ENCODE assay signal across 15 cellular contexts in the genomic region with DNA sequence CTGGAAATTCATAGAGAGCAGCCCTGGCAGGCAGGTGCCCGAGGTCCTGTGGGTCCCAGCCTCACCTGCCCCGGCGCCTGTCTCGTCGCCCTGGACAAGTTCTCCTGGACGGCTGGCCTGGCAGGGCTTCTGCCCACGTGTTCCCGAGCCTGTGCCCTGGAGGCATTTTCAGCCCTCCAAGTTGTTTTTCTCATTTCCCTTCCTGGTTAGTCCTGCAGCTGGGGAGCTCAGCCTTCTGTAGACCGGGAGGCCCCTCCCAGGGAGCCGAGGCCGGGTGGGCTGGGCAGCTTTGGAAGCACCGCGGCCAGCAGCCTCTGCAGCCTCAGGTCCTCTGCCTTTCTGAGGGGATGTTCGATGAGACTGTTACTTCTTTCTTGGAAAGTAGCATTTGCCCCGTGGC.
DNase-seq lines count a peak whose midpoint lies in the region; ATAC-seq and TF ChIP-seq lines count a peak whose summit lies in the region.
"Had no signal": no experiment of that assay in that cellular context is flagged by ENCODE, and none has a peak within 500 bp of the region (broad histone marks: within the 10 kb centered on the region; RNA-seq: fewer than 3 reads in every experiment).

No MANE protein-coding gene starts in this region.

- H3K4me1 ChIP-seq in BE2C (no peaks in the 10 kb centered on the region), trophoblast cell (ENCODE audit: control insufficient read depth in 1 of 2, insufficient read depth in 2 of 2, low read length in 2 of 2) (peaks cover 13 to 23% of the 10 kb centered on the region in 2 experiments)
- H3K4me1 ChIP-seq: uterus had no signal

- no peak overlapping the region for H2AK5ac ChIP-seq in trophoblast cell (ENCODE audit: low read length)

- H3K9ac ChIP-seq in trophoblast cell (ENCODE audit: low read length) = no peak overlapping the region

- ATAC-seq in esophagus mucosa (peak; percentile 13), HG03442 (IDR thresholded peaks at IDR 0.05; ENCODE audit: unreplicated experiment) (no peak)

- WGBS in trophoblast cell (ENCODE audit: extremely low coverage, insufficient coverage, insufficient read length) = no CpG with 5 or more reads among the region's 15 CpGs

- H2BK120ac ChIP-seq in trophoblast cell (ENCODE audit: insufficient read depth, low read length, poor library complexity) = no peak overlapping the region

- H3K27ac ChIP-seq in trophoblast cell (ENCODE audit: low read depth, low read length) = no peak overlapping the region
- H3K27ac ChIP-seq: adrenal gland, coronary artery had no signal

- peak; percentile 44 for DNase-seq in BE2C
- DNase-seq in NCI-H1417 treated with DMSO at 0.1 percent for 48 hours (lab: John Stamatoyannopoulos, UW) = peak; percentile 33
- DNase-seq in trophoblast cell = peak; percentile 21 to 22
- no peak for DNase-seq in cortex of kidney (lab: John Stamatoyannopoulos, UW)
- DNase-seq in NCI-H1436 treated with DMSO at 0.1 percent for 48 hours (lab: John Stamatoyannopoulos, UW) = no peak
- DNase-seq in NCI-H82 treated with DMSO at 0.1 percent for 48 hours (lab: John Stamatoyannopoulos, UW; ENCODE audit: unreplicated experiment) = no peak
- DNase-seq: activated CD4-positive, alpha-beta T cell treated with anti-CD3 and anti-CD28 coated beads for 4 hours; activated T-cell treated with anti-CD3 and anti-CD28 coated beads, Interleukin-2, amount 50 U/mL, for 24 hours; C1 segment of cervical spinal cord; KG1; uterus had no signal

- no peak overlapping the region for H4K8ac ChIP-seq in trophoblast cell (ENCODE audit: low read depth, low read length)

- H4K12ac ChIP-seq in trophoblast cell (ENCODE audit: low read depth, low read length) = no peak overlapping the region

- no peak overlapping the region for H2BK5ac ChIP-seq in trophoblast cell (ENCODE audit: low read depth, low read length, poor library complexity)

- H3K23ac ChIP-seq in trophoblast cell (ENCODE audit: low read length) = no peak overlapping the region

- H3K18ac ChIP-seq in trophoblast cell (ENCODE audit: low read length) = no peak overlapping the region

- peak overlapping the region; percentile 20 for H3K4me3 ChIP-seq in BE2C (ENCODE audit: low read depth, low read length)
- no peak overlapping the region for H3K4me3 ChIP-seq in trophoblast cell (ENCODE audit: low read depth, low read length)
- H3K4me3 ChIP-seq: adrenal gland, coronary artery, uterus had no signal

- no peaks in the 10 kb centered on the region for H3K79me1 ChIP-seq in trophoblast cell (ENCODE audit: low read length)

- H2AFZ ChIP-seq in trophoblast cell (ENCODE audit: insufficient read depth, low read length, poor library complexity) = no peak overlapping the region

- H3K27me3 ChIP-seq in BE2C (no peaks in the 10 kb centered on the region), trophoblast cell (ENCODE audit: insufficient read depth, low read length) (no peaks in the 10 kb centered on the region)
- H3K27me3 ChIP-seq: uterus had no signal

- no peak overlapping the region for H4K91ac ChIP-seq in trophoblast cell (ENCODE audit: low read depth, low read length)

- no peak overlapping the region for H3K4me2 ChIP-seq in trophoblast cell (ENCODE audit: low read length)

- no peak overlapping the region for H2BK12ac ChIP-seq in trophoblast cell (ENCODE audit: low read length)

- TF ChIP-seq CTCF in BE2C (IDR thresholded peaks at IDR 0.05; ENCODE audit: low read depth, low read length) = no peak

- no peaks in the 10 kb centered on the region for H3K9me3 ChIP-seq in BE2C
- H3K9me3 ChIP-seq in trophoblast cell (ENCODE audit: insufficient read depth, low read depth, low read length) = no peaks in the 10 kb centered on the region
- H3K9me3 ChIP-seq: adrenal gland, uterus had no signal

- H3K36me3 ChIP-seq in BE2C (no peaks in the 10 kb centered on the region), trophoblast cell (ENCODE audit: control insufficient read depth in 1 of 2, insufficient read depth in 2 of 2, low read length in 2 of 2) (no peaks in the 10 kb centered on the region)
- H3K36me3 ChIP-seq: adrenal gland, uterus had no signal

- H3K79me2 ChIP-seq in trophoblast cell (ENCODE audit: control insufficient read depth, insufficient read depth, low read length, poor library complexity) = no peaks in the 10 kb centered on the region

- H3K4ac ChIP-seq in trophoblast cell (ENCODE audit: low read depth, low read length) = no peak overlapping the region

- H3K14ac ChIP-seq in trophoblast cell (ENCODE audit: low read length) = no peak overlapping the region

Comparison
In these comparisons a context has a peak if more than half of its experiments do, and no peak if none do; other contexts are left out.
1. DNase-seq: peak in BE2C (single experiment), NCI-H1417 treated with DMSO at 0.1 percent for 48 hours (single experiment) and trophoblast cell (2 of 2); none in cortex of kidney (single experiment), NCI-H1436 treated with DMSO at 0.1 percent for 48 hours (single experiment) and NCI-H82 treated with DMSO at 0.1 percent for 48 hours (single experiment).